1 cellular context compared by ENCODE assay signal in the genomic region with DNA sequence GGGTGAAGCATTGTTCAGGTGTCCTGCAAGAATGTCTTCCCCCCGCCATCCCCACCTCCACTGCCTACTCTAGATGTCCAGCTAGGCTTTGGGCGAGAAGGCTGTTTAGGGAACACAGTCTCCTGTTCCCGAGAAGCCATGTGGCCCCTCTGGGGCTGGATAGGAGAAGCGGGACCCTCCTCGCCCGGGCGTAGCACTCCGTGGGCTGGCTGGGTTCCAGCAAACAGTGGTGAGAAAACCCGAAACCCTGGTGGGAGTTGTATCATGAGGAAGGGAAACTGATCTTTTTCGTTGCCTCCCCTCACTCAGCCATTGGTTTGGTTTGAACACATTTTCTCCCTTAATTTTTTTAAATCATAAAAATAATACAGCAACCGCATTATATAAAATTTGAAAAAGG.
A peak's percentile ranks its signal among the peaks of the same experiment; 100 is the strongest.
TF ChIP-seq lines count a peak whose summit lies in the region.

No MANE protein-coding gene starts in this region.

TF ChIP-seq in GM12878, 131 proteins besides CTCF, POLR2A, EP300 and RAD21 (continued from another document and continues in another):
- TF ChIP-seq, protein P1, sequence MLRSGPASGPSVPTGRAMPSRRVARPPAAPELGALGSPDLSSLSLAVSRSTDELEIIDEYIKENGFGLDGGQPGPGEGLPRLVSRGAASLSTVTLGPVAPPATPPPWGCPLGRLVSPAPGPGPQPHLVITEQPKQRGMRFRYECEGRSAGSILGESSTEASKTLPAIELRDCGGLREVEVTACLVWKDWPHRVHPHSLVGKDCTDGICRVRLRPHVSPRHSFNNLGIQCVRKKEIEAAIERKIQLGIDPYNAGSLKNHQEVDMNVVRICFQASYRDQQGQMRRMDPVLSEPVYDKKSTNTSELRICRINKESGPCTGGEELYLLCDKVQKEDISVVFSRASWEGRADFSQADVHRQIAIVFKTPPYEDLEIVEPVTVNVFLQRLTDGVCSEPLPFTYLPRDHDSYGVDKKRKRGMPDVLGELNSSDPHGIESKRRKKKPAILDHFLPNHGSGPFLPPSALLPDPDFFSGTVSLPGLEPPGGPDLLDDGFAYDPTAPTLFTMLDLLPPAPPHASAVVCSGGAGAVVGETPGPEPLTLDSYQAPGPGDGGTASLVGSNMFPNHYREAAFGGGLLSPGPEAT (IDR thresholded peaks at IDR 0.05; ENCODE audit: low read depth) = 0 out of 2 replicates have a peak, but pooled peaks have one; percentile 45
- peak; percentile 75 for TF ChIP-seq SMAD1 (IDR thresholded peaks at IDR 0.05; ENCODE audit: low read depth, partially characterized antibody)
- TF ChIP-seq LARP7 (IDR thresholded peaks at IDR 0.05) = no peak
- TF ChIP-seq, protein P2, sequence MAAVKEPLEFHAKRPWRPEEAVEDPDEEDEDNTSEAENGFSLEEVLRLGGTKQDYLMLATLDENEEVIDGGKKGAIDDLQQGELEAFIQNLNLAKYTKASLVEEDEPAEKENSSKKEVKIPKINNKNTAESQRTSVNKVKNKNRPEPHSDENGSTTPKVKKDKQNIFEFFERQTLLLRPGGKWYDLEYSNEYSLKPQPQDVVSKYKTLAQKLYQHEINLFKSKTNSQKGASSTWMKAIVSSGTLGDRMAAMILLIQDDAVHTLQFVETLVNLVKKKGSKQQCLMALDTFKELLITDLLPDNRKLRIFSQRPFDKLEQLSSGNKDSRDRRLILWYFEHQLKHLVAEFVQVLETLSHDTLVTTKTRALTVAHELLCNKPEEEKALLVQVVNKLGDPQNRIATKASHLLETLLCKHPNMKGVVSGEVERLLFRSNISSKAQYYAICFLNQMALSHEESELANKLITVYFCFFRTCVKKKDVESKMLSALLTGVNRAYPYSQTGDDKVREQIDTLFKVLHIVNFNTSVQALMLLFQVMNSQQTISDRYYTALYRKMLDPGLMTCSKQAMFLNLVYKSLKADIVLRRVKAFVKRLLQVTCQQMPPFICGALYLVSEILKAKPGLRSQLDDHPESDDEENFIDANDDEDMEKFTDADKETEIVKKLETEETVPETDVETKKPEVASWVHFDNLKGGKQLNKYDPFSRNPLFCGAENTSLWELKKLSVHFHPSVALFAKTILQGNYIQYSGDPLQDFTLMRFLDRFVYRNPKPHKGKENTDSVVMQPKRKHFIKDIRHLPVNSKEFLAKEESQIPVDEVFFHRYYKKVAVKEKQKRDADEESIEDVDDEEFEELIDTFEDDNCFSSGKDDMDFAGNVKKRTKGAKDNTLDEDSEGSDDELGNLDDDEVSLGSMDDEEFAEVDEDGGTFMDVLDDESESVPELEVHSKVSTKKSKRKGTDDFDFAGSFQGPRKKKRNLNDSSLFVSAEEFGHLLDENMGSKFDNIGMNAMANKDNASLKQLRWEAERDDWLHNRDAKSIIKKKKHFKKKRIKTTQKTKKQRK (IDR thresholded peaks at IDR 0.05; ENCODE audit: low read depth, low read length) = no peak
- peak; percentile 37; the same call in 1 of the 2 replicates for TF ChIP-seq CREM (IDR thresholded peaks at IDR 0.05; ENCODE audit: low read depth)
- no peak for TF ChIP-seq NFXL1 (IDR thresholded peaks at IDR 0.05; ENCODE audit: borderline replicate concordance)
- TF ChIP-seq ZNF207 (IDR thresholded peaks at IDR 0.05; ENCODE audit: borderline replicate concordance) = no peak
- TF ChIP-seq, protein P3, sequence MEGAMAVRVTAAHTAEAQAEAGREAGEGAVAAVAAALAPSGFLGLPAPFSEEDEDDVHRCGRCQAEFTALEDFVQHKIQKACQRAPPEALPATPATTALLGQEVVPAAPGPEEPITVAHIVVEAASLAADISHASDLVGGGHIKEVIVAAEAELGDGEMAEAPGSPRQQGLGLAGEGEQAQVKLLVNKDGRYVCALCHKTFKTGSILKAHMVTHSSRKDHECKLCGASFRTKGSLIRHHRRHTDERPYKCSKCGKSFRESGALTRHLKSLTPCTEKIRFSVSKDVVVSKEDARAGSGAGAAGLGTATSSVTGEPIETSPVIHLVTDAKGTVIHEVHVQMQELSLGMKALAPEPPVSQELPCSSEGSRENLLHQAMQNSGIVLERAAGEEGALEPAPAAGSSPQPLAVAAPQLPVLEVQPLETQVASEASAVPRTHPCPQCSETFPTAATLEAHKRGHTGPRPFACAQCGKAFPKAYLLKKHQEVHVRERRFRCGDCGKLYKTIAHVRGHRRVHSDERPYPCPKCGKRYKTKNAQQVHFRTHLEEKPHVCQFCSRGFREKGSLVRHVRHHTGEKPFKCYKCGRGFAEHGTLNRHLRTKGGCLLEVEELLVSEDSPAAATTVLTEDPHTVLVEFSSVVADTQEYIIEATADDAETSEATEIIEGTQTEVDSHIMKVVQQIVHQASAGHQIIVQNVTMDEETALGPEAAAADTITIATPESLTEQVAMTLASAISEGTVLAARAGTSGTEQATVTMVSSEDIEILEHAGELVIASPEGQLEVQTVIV (IDR thresholded peaks at IDR 0.05; ENCODE audit: borderline replicate concordance, partially characterized antibody) = no peak
- TF ChIP-seq, protein P4, sequence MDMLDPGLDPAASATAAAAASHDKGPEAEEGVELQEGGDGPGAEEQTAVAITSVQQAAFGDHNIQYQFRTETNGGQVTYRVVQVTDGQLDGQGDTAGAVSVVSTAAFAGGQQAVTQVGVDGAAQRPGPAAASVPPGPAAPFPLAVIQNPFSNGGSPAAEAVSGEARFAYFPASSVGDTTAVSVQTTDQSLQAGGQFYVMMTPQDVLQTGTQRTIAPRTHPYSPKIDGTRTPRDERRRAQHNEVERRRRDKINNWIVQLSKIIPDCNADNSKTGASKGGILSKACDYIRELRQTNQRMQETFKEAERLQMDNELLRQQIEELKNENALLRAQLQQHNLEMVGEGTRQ (IDR thresholded peaks at IDR 0.05; ENCODE audit: borderline replicate concordance, low read depth, low read length) = no peak
- no peak for TF ChIP-seq EZH2 (IDR thresholded peaks at IDR 0.05; ENCODE audit: borderline replicate concordance, control insufficient read depth, low read depth, low read length)
- peak; percentile 21 for TF ChIP-seq RELA (IDR thresholded peaks at IDR 0.05; ENCODE audit: borderline replicate concordance, partially characterized antibody)
- TF ChIP-seq, protein P5, sequence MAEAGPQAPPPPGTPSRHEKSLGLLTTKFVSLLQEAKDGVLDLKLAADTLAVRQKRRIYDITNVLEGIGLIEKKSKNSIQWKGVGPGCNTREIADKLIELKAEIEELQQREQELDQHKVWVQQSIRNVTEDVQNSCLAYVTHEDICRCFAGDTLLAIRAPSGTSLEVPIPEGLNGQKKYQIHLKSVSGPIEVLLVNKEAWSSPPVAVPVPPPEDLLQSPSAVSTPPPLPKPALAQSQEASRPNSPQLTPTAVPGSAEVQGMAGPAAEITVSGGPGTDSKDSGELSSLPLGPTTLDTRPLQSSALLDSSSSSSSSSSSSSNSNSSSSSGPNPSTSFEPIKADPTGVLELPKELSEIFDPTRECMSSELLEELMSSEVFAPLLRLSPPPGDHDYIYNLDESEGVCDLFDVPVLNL (IDR thresholded peaks at IDR 0.05; ENCODE audit: low read depth, low read length) = no peak
- peak; percentile 48; the same call in 1 of the 2 replicates for TF ChIP-seq DPF2 (IDR thresholded peaks at IDR 0.05)
- no peak for TF ChIP-seq TAF1 (IDR thresholded peaks at IDR 0.05; ENCODE audit: borderline replicate concordance, low read depth, low read length)
- TF ChIP-seq, protein P6, sequence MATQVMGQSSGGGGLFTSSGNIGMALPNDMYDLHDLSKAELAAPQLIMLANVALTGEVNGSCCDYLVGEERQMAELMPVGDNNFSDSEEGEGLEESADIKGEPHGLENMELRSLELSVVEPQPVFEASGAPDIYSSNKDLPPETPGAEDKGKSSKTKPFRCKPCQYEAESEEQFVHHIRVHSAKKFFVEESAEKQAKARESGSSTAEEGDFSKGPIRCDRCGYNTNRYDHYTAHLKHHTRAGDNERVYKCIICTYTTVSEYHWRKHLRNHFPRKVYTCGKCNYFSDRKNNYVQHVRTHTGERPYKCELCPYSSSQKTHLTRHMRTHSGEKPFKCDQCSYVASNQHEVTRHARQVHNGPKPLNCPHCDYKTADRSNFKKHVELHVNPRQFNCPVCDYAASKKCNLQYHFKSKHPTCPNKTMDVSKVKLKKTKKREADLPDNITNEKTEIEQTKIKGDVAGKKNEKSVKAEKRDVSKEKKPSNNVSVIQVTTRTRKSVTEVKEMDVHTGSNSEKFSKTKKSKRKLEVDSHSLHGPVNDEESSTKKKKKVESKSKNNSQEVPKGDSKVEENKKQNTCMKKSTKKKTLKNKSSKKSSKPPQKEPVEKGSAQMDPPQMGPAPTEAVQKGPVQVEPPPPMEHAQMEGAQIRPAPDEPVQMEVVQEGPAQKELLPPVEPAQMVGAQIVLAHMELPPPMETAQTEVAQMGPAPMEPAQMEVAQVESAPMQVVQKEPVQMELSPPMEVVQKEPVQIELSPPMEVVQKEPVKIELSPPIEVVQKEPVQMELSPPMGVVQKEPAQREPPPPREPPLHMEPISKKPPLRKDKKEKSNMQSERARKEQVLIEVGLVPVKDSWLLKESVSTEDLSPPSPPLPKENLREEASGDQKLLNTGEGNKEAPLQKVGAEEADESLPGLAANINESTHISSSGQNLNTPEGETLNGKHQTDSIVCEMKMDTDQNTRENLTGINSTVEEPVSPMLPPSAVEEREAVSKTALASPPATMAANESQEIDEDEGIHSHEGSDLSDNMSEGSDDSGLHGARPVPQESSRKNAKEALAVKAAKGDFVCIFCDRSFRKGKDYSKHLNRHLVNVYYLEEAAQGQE (IDR thresholded peaks at IDR 0.05; ENCODE audit: low read depth, low read length) = no peak
- TF ChIP-seq, protein P7, sequence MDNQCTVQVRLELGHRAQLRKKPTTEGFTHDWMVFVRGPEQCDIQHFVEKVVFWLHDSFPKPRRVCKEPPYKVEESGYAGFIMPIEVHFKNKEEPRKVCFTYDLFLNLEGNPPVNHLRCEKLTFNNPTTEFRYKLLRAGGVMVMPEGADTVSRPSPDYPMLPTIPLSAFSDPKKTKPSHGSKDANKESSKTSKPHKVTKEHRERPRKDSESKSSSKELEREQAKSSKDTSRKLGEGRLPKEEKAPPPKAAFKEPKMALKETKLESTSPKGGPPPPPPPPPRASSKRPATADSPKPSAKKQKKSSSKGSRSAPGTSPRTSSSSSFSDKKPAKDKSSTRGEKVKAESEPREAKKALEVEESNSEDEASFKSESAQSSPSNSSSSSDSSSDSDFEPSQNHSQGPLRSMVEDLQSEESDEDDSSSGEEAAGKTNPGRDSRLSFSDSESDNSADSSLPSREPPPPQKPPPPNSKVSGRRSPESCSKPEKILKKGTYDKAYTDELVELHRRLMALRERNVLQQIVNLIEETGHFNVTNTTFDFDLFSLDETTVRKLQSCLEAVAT (IDR thresholded peaks at IDR 0.05) = no peak
- no peak for TF ChIP-seq KAT2A (conservative IDR thresholded peaks at IDR 0.05; ENCODE audit: control insufficient read depth, low read depth, low read length)
- TF ChIP-seq PAX8 (IDR thresholded peaks at IDR 0.05) = no peak
- no peak for TF ChIP-seq ZNF622 (IDR thresholded peaks at IDR 0.05)
- 0 out of 2 replicates have a peak, but pooled peaks have one; percentile 1 for TF ChIP-seq SMC3 (IDR thresholded peaks at IDR 0.05; ENCODE audit: borderline replicate concordance, low read length)
- TF ChIP-seq POU2F2 (IDR thresholded peaks at IDR 0.05; ENCODE audit: borderline replicate concordance, low read depth, low read length) = no peak
- no peak for TF ChIP-seq YBX1 (IDR thresholded peaks at IDR 0.05)
- peak; percentile 37; the same call in 1 of the 2 replicates for TF ChIP-seq CBFB (IDR thresholded peaks at IDR 0.05; ENCODE audit: low read depth)
- no peak for TF ChIP-seq ZSCAN29 (IDR thresholded peaks at IDR 0.05)
- TF ChIP-seq IKZF2 (IDR thresholded peaks at IDR 0.05) = peak; percentile 54 to 55; a peak in 2 of 4 replicates
- no peak for TF ChIP-seq ATF7 (IDR thresholded peaks at IDR 0.05; ENCODE audit: low read depth)
- no peak for TF ChIP-seq CEBPB (IDR thresholded peaks at IDR 0.05; ENCODE audit: borderline replicate concordance in 1 of 2, low read depth in 2 of 2, low read length in 2 of 2)
- TF ChIP-seq, protein P8, sequence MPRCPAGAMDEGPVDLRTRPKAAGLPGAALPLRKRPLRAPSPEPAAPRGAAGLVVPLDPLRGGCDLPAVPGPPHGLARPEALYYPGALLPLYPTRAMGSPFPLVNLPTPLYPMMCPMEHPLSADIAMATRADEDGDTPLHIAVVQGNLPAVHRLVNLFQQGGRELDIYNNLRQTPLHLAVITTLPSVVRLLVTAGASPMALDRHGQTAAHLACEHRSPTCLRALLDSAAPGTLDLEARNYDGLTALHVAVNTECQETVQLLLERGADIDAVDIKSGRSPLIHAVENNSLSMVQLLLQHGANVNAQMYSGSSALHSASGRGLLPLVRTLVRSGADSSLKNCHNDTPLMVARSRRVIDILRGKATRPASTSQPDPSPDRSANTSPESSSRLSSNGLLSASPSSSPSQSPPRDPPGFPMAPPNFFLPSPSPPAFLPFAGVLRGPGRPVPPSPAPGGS (IDR thresholded peaks at IDR 0.05; ENCODE audit: borderline replicate concordance, insufficient read depth, low read depth, low read length, poor library complexity, severe bottlenecking) = no peak
- no peak for TF ChIP-seq WRNIP1 (IDR thresholded peaks at IDR 0.05; ENCODE audit: borderline replicate concordance, low read depth, low read length)
- TF ChIP-seq RUNX3 (IDR thresholded peaks at IDR 0.05; ENCODE audit: low read length) = peak; percentile 93
- peak; percentile 87 for TF ChIP-seq SPI1 (IDR thresholded peaks at IDR 0.05; ENCODE audit: borderline replicate concordance, insufficient read depth, low read depth, low read length)
- TF ChIP-seq CBX5 (IDR thresholded peaks at IDR 0.05; ENCODE audit: low read depth) = no peak
- no peak for TF ChIP-seq HDGF (IDR thresholded peaks at IDR 0.05)
- no peak for TF ChIP-seq NR2C2 (IDR thresholded peaks at IDR 0.05; ENCODE audit: borderline replicate concordance, control insufficient read depth, insufficient read length, low read depth)
- no peak for TF ChIP-seq NRF1 (conservative IDR thresholded peaks at IDR 0.05; ENCODE audit: low read depth, low read length)
- TF ChIP-seq YY1 (IDR thresholded peaks at IDR 0.05; ENCODE audit: low read depth, low read length) = peak; percentile 19; the same call in 1 of the 2 replicates
- TF ChIP-seq, protein P9, sequence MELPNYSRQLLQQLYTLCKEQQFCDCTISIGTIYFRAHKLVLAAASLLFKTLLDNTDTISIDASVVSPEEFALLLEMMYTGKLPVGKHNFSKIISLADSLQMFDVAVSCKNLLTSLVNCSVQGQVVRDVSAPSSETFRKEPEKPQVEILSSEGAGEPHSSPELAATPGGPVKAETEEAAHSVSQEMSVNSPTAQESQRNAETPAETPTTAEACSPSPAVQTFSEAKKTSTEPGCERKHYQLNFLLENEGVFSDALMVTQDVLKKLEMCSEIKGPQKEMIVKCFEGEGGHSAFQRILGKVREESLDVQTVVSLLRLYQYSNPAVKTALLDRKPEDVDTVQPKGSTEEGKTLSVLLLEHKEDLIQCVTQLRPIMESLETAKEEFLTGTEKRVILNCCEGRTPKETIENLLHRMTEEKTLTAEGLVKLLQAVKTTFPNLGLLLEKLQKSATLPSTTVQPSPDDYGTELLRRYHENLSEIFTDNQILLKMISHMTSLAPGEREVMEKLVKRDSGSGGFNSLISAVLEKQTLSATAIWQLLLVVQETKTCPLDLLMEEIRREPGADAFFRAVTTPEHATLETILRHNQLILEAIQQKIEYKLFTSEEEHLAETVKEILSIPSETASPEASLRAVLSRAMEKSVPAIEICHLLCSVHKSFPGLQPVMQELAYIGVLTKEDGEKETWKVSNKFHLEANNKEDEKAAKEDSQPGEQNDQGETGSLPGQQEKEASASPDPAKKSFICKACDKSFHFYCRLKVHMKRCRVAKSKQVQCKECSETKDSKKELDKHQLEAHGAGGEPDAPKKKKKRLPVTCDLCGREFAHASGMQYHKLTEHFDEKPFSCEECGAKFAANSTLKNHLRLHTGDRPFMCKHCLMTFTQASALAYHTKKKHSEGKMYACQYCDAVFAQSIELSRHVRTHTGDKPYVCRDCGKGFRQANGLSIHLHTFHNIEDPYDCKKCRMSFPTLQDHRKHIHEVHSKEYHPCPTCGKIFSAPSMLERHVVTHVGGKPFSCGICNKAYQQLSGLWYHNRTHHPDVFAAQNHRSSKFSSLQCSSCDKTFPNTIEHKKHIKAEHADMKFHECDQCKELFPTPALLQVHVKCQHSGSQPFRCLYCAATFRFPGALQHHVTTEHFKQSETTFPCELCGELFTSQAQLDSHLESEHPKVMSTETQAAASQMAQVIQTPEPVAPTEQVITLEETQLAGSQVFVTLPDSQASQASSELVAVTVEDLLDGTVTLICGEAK (IDR thresholded peaks at IDR 0.05; ENCODE audit: borderline replicate concordance) = no peak
